1 cellular context compared by ENCODE assay signal in genomic region chr15:33656090-33656670, GRCh38.
TF ChIP-seq lines count a peak whose summit lies in the region.

No MANE protein-coding gene starts in this region.

TF ChIP-seq in H1, 55 proteins besides CTCF, POLR2A, EP300 and RAD21:
- TF ChIP-seq CEBPB (IDR thresholded peaks at IDR 0.05; ENCODE audit: low read depth, low read length) (peak; percentile 96), CBX8 (IDR thresholded peaks at IDR 0.05; ENCODE audit: borderline replicate concordance, low read depth, low read length) (no peak)
- TF ChIP-seq, protein P1, sequence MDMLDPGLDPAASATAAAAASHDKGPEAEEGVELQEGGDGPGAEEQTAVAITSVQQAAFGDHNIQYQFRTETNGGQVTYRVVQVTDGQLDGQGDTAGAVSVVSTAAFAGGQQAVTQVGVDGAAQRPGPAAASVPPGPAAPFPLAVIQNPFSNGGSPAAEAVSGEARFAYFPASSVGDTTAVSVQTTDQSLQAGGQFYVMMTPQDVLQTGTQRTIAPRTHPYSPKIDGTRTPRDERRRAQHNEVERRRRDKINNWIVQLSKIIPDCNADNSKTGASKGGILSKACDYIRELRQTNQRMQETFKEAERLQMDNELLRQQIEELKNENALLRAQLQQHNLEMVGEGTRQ (IDR thresholded peaks at IDR 0.05; ENCODE audit: low read length): peak; percentile 37; the same call in 1 of the 2 replicates
TF ChIP-seq in H1: peak in this region for 2.
